Comparison of ENCODE assay signal across 1 cellular context in genomic region chr19:8161135-8161646, GRCh38.
TF ChIP-seq lines count a peak whose summit lies in the region.

No MANE protein-coding gene starts in this region.

TF ChIP-seq in HepG2, 621 proteins besides CTCF, POLR2A, EP300 and RAD21 (continued from another document):
- TF ChIP-seq SKIL (CRISPR knock-in tag; IDR thresholded peaks at IDR 0.05; ENCODE audit: borderline replicate concordance) (no peak), ZBTB40 (IDR thresholded peaks at IDR 0.05) (no peak), ZBTB40 (CRISPR knock-in tag; IDR thresholded peaks at IDR 0.05) (peak; percentile 82)
